ENCODE assay signal across 33 cellular contexts in the genomic region with DNA sequence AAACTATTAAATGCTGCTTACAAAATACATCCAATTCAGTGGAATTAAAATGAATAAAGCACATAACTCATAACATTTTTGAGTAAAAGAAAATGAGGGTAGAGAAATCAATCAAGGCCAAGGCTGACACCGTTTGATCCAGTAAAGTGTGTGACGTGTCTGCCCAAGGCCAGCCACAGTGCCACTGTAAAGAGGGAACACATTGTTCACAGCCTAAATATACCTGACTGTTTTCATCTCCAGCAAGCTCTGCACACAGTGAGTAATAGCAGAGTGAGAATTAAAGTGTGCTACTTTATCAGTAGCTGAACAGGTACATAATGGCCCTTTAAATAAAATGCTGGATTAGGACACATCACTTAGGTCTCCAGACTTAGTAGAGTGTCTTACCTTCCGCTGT.
DNase-seq lines count a peak whose midpoint lies in the region; ATAC-seq and TF ChIP-seq lines count a peak whose summit lies in the region.
"Had no signal": no experiment of that assay in that cellular context is flagged by ENCODE, and none has a peak within 500 bp of the region (broad histone marks: within the 10 kb centered on the region; RNA-seq: fewer than 3 reads in every experiment).

No MANE protein-coding gene starts in this region.

- H3K27ac ChIP-seq in body of pancreas (no peak overlapping the region), testis (peak overlapping the region; percentile 35 to 50)
- H3K27ac ChIP-seq: 22Rv1; A549; BLaER1; BLaER1 treated with 17β-estradiol and CSF1 and Interleukin-3, amounts not matched to agents 10 nM and 100 nM; C4-2B had no signal

- TF ChIP-seq POLR2A in body of pancreas (IDR thresholded peaks at IDR 0.05) (no peak), testis (IDR thresholded peaks at IDR 0.05) (no peak)

- H3K9me3 ChIP-seq in body of pancreas: no peaks in the 10 kb centered on the region
- no peaks in the 10 kb centered on the region for H3K9me3 ChIP-seq in testis
- H3K9me3 ChIP-seq: A549, BE2C, Caco-2 had no signal

- no peak overlapping the region for H3K4me3 ChIP-seq in body of pancreas
- H3K4me3 ChIP-seq in testis: no peak overlapping the region
- H3K4me3 ChIP-seq: A549; BLaER1; BLaER1 treated with 17β-estradiol and CSF1 and Interleukin-3, amounts not matched to agents 10 nM and 100 nM had no signal

- no peaks in the 10 kb centered on the region for H3K27me3 ChIP-seq in body of pancreas
- H3K27me3 ChIP-seq in testis: no peaks in the 10 kb centered on the region
- H3K27me3 ChIP-seq: BE2C; BLaER1; BLaER1 treated with 17β-estradiol and CSF1 and Interleukin-3, amounts not matched to agents 10 nM and 100 nM had no signal

- H3K27ac Mint-ChIP-seq in activated T-cell treated with anti-CD3 and anti-CD28 coated beads, Interleukin-2, amount 50 U/mL, for 24 hours: no peak overlapping the region
- no peak overlapping the region for H3K27ac Mint-ChIP-seq in nephron progenitor cell
- H3K27ac Mint-ChIP-seq: B cell; CD14-positive monocyte; CD4-positive, alpha-beta memory T cell; CD4-positive, alpha-beta T cell; CD4-positive, CD25-positive, alpha-beta regulatory T cell; CD8-positive, alpha-beta memory T cell; CD8-positive, alpha-beta T cell had no signal

- no peaks in the 10 kb centered on the region for H3K36me3 Mint-ChIP-seq in activated T-cell treated with anti-CD3 and anti-CD28 coated beads, Interleukin-2, amount 50 U/mL, for 24 hours (ENCODE audit: low read depth)
- H3K36me3 Mint-ChIP-seq in nephron progenitor cell (ENCODE audit: low read depth): no peaks in the 10 kb centered on the region
- H3K36me3 Mint-ChIP-seq: CD14-positive monocyte; CD4-positive, alpha-beta memory T cell; CD4-positive, CD25-positive, alpha-beta regulatory T cell; CD8-positive, alpha-beta T cell had no signal

- peaks cover 11% of the 10 kb centered on the region for H3K9me3 Mint-ChIP-seq in activated T-cell treated with anti-CD3 and anti-CD28 coated beads, Interleukin-2, amount 50 U/mL, for 24 hours
- peaks cover 81% of the 10 kb centered on the region for H3K9me3 Mint-ChIP-seq in nephron progenitor cell

- DNase-seq in Right ventricle myocardium inferior (ENCODE audit: missing footprints): no peak
- no peak for DNase-seq in left ventricle myocardium superior
- no peak for DNase-seq in body of pancreas
- DNase-seq in testis: peak; percentile 36
- DNase-seq in activated T-cell treated with anti-CD3 and anti-CD28 coated beads, Interleukin-2, amount 50 U/mL, for 24 hours: no peak
- no peak for DNase-seq in nephron progenitor cell
- DNase-seq: 8988T; ACHN; AML-193; BE2C; C1 segment of cervical spinal cord; Caco-2; Calu3; CD4-positive, alpha-beta memory T cell; CD4-positive, alpha-beta T cell; CD4-positive, CD25-positive, alpha-beta regulatory T cell; CD8-positive, alpha-beta memory T cell; CD8-positive, alpha-beta T cell; COR-L47; DMS 273 treated with DMSO at 0.1 percent for 48 hours; DMS153; DMS53; DMS79; DMS79 treated with DMSO at 0.1 percent for 48 hours; DND-41; EL had no signal

- TF ChIP-seq CTCF in body of pancreas (IDR thresholded peaks at IDR 0.05): no peak
- no peak for TF ChIP-seq CTCF in testis (IDR thresholded peaks at IDR 0.05)
- no peak for TF ChIP-seq CTCF in nephron progenitor cell (IDR thresholded peaks at IDR 0.05)

- no peaks in the 10 kb centered on the region for H3K36me3 ChIP-seq in body of pancreas (replicated peaks in 1 of 2; ENCODE audit: insufficient read depth in 1 of 2, low read depth in 2 of 2)
- no peaks in the 10 kb centered on the region for H3K36me3 ChIP-seq in testis (ENCODE audit: low read depth, missing control alignments)
- H3K36me3 ChIP-seq: BE2C; BLaER1; BLaER1 treated with 17β-estradiol and CSF1 and Interleukin-3, amounts not matched to agents 10 nM and 100 nM had no signal

- H3K4me1 Mint-ChIP-seq in activated T-cell treated with anti-CD3 and anti-CD28 coated beads, Interleukin-2, amount 50 U/mL, for 24 hours (ENCODE audit: low read depth): no peaks in the 10 kb centered on the region
- no peaks in the 10 kb centered on the region for H3K4me1 Mint-ChIP-seq in nephron progenitor cell
- H3K4me1 Mint-ChIP-seq: B cell; CD14-positive monocyte; CD4-positive, alpha-beta memory T cell; CD4-positive, CD25-positive, alpha-beta regulatory T cell; CD8-positive, alpha-beta memory T cell had no signal

- intact Hi-C loops in Right ventricle myocardium inferior (cut with DNase I) (no loop called here), left ventricle myocardium superior (cut with micrococcal nuclease) (no loop called here), body of pancreas (cut with DNase I) (no loop called here), testis (cut with DNase I; ENCODE audit: low total_unique reads) (no loop called here)

- no peaks in the 10 kb centered on the region for H3K27me3 Mint-ChIP-seq in activated T-cell treated with anti-CD3 and anti-CD28 coated beads, Interleukin-2, amount 50 U/mL, for 24 hours
- no peaks in the 10 kb centered on the region for H3K27me3 Mint-ChIP-seq in nephron progenitor cell (ENCODE audit: low read depth, poor library complexity)
- H3K27me3 Mint-ChIP-seq: B cell; CD4-positive, alpha-beta memory T cell; CD4-positive, alpha-beta T cell; CD4-positive, CD25-positive, alpha-beta regulatory T cell had no signal

- no peaks in the 10 kb centered on the region for H3K4me1 ChIP-seq in body of pancreas
- peaks cover 4% of the 10 kb centered on the region for H3K4me1 ChIP-seq in testis
- H3K4me1 ChIP-seq: A549; BE2C; BLaER1; BLaER1 treated with 17β-estradiol and CSF1 and Interleukin-3, amounts not matched to agents 10 nM and 100 nM; Caco-2 had no signal

- no peak overlapping the region for H3K4me3 Mint-ChIP-seq in activated T-cell treated with anti-CD3 and anti-CD28 coated beads, Interleukin-2, amount 50 U/mL, for 24 hours
- H3K4me3 Mint-ChIP-seq in nephron progenitor cell: no peak overlapping the region
- H3K4me3 Mint-ChIP-seq: B cell; CD14-positive monocyte; CD4-positive, alpha-beta memory T cell; CD4-positive, alpha-beta T cell; CD4-positive, CD25-positive, alpha-beta regulatory T cell; CD8-positive, alpha-beta memory T cell; CD8-positive, alpha-beta T cell had no signal

- peak; percentile 34 for ATAC-seq in Right ventricle myocardium inferior
- ATAC-seq in left ventricle myocardium superior: no peak
- peak; percentile 24 for ATAC-seq in body of pancreas
- ATAC-seq: A549; CD8-positive, alpha-beta T cell had no signal

- 36 to 39% methylated on average over 3 of the region's 3 CpGs for WGBS in body of pancreas, 2 donors
- WGBS in testis, 2 donors: 50 to 54% methylated on average over 3 of the region's 3 CpGs

Comparison
In these comparisons a context has a peak if more than half of its experiments do, and no peak if none do; other contexts are left out.
1. H3K27ac ChIP-seq: peak in testis (2 of 2); none in body of pancreas (0 of 4).